In the genomic region with DNA sequence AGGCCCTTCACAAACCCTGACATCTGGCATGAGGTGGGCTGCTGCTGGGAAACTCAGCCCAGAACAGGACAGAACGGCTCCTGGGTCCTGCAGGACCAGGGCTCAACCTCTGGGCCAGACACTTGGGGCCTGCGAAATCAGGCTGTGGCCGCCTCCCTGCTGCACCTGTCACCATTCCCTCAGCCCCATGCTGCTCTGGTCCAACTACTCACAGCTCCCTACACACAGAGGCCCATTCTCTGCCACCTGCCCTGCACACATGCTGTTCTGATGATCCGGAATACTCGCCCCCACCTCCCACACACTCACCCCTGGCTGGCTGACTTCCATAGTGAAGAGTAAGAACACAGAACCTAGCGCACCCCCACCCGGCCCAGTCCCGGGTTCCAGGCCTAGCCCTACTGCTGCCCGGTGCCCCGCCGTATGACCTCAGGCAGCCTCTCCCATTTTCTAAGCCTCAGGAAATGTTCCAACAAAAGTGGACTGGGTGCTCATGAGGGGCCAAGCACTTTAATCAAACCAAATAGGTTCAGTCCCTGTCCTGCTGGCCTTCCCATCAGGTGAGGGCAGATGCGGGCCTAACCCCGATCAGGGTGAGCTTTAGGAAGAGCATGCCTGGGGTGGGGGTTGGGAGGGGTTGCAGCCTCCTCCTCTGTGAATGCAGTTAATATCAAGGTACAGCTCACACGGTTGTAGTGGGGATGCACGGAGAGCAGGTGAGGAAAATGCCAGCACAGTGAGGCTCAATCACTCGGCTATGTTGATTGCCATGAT, we compare ENCODE assay signal across 1 cellular context.
TF ChIP-seq lines count a peak whose summit lies in the region.

No MANE protein-coding gene starts in this region.

TF ChIP-seq in WTC11, 78 proteins besides CTCF, POLR2A, EP300 and RAD21:
- TF ChIP-seq ZNF121 (CRISPR knock-in tag; IDR thresholded peaks at IDR 0.05): no peak
- no peak for TF ChIP-seq ZNF232 (CRISPR knock-in tag; IDR thresholded peaks at IDR 0.05)
- TF ChIP-seq, protein P1, sequence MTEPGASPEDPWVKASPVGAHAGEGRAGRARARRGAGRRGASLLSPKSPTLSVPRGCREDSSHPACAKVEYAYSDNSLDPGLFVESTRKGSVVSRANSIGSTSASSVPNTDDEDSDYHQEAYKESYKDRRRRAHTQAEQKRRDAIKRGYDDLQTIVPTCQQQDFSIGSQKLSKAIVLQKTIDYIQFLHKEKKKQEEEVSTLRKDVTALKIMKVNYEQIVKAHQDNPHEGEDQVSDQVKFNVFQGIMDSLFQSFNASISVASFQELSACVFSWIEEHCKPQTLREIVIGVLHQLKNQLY (CRISPR knock-in tag; IDR thresholded peaks at IDR 0.05): no peak
- no peak for TF ChIP-seq NFATC4 (CRISPR knock-in tag; IDR thresholded peaks at IDR 0.05)
- TF ChIP-seq, protein P2, sequence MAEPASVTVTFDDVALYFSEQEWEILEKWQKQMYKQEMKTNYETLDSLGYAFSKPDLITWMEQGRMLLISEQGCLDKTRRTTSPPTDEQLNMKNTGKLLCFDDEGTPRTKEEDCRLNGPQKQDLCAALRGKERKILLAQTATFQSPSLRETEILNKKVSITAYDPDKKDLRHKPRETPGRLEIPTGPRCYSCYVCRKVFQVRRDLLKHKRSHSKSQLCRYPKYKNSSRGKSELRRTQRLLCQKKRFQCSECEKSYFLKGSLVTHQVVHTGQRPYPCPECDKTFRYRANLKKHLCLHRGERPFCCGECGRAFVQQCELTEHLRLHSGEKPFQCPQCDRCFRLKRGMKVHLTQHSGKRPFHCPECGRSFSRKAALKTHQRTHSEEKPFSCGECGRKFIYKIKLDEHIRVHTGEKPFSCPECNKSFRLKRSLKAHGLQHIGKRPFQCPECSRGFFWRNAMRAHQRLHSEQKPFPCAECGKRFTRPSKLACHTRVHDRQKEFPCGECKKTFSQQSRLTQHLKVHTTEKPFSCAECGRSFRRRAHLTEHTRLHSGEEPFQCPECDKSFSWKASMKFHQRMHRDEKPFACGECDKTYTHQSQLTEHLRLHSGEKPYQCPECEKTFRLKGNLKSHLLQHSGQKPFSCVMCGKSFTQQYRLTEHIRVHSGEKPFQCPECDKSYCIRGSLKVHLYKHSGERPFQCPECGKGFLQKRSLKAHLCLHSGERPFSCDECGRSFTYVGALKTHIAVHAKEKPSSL (CRISPR knock-in tag; conservative IDR thresholded peaks at IDR 0.05): no peak
- no peak for TF ChIP-seq NR1H2 (CRISPR knock-in tag; IDR thresholded peaks at IDR 0.05)
- no peak for TF ChIP-seq SOX15 (CRISPR knock-in tag; IDR thresholded peaks at IDR 0.05)
- TF ChIP-seq, protein P3, sequence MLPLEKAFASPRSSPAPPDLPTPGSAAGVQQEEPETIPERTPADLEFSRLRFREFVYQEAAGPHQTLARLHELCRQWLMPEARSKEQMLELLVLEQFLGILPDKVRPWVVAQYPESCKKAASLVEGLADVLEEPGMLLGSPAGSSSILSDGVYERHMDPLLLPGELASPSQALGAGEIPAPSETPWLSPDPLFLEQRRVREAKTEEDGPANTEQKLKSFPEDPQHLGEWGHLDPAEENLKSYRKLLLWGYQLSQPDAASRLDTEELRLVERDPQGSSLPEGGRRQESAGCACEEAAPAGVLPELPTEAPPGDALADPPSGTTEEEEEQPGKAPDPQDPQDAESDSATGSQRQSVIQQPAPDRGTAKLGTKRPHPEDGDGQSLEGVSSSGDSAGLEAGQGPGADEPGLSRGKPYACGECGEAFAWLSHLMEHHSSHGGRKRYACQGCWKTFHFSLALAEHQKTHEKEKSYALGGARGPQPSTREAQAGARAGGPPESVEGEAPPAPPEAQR (CRISPR knock-in tag; IDR thresholded peaks at IDR 0.05): no peak
- TF ChIP-seq, protein P4, sequence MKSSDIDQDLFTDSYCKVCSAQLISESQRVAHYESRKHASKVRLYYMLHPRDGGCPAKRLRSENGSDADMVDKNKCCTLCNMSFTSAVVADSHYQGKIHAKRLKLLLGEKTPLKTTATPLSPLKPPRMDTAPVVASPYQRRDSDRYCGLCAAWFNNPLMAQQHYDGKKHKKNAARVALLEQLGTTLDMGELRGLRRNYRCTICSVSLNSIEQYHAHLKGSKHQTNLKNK (CRISPR knock-in tag; IDR thresholded peaks at IDR 0.05): no peak
- no peak for TF ChIP-seq ZNF671 (CRISPR knock-in tag; IDR thresholded peaks at IDR 0.05)
- no peak for TF ChIP-seq NFYB (CRISPR knock-in tag; conservative IDR thresholded peaks at IDR 0.05; ENCODE audit: low read depth)
- TF ChIP-seq, protein P5, sequence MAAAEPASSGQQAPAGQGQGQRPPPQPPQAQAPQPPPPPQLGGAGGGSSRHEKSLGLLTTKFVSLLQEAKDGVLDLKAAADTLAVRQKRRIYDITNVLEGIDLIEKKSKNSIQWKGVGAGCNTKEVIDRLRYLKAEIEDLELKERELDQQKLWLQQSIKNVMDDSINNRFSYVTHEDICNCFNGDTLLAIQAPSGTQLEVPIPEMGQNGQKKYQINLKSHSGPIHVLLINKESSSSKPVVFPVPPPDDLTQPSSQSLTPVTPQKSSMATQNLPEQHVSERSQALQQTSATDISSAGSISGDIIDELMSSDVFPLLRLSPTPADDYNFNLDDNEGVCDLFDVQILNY (CRISPR knock-in tag; IDR thresholded peaks at IDR 0.05): no peak
- TF ChIP-seq, protein P6, sequence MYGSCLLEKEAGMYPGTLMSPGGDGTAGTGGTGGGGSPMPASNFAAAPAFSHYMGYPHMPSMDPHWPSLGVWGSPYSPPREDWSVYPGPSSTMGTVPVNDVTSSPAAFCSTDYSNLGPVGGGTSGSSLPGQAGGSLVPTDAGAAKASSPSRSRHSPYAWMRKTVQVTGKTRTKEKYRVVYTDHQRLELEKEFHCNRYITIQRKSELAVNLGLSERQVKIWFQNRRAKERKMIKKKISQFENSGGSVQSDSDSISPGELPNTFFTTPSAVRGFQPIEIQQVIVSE (CRISPR knock-in tag; IDR thresholded peaks at IDR 0.05; ENCODE audit: borderline replicate concordance): no peak
- TF ChIP-seq, protein P7, sequence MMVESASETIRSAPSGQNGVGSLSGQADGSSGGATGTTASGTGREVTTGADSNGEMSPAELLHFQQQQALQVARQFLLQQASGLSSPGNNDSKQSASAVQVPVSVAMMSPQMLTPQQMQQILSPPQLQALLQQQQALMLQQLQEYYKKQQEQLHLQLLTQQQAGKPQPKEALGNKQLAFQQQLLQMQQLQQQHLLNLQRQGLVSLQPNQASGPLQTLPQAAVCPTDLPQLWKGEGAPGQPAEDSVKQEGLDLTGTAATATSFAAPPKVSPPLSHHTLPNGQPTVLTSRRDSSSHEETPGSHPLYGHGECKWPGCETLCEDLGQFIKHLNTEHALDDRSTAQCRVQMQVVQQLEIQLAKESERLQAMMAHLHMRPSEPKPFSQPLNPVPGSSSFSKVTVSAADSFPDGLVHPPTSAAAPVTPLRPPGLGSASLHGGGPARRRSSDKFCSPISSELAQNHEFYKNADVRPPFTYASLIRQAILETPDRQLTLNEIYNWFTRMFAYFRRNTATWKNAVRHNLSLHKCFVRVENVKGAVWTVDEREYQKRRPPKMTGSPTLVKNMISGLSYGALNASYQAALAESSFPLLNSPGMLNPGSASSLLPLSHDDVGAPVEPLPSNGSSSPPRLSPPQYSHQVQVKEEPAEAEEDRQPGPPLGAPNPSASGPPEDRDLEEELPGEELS (CRISPR knock-in tag; IDR thresholded peaks at IDR 0.05): no peak
- TF ChIP-seq NFE2L1 (CRISPR knock-in tag; IDR thresholded peaks at IDR 0.05): no peak
- no peak for TF ChIP-seq GTF2I (CRISPR knock-in tag; conservative IDR thresholded peaks at IDR 0.05)
- no peak for TF ChIP-seq ELF4 (CRISPR knock-in tag; IDR thresholded peaks at IDR 0.05; ENCODE audit: low read depth)
- TF ChIP-seq, protein P8, sequence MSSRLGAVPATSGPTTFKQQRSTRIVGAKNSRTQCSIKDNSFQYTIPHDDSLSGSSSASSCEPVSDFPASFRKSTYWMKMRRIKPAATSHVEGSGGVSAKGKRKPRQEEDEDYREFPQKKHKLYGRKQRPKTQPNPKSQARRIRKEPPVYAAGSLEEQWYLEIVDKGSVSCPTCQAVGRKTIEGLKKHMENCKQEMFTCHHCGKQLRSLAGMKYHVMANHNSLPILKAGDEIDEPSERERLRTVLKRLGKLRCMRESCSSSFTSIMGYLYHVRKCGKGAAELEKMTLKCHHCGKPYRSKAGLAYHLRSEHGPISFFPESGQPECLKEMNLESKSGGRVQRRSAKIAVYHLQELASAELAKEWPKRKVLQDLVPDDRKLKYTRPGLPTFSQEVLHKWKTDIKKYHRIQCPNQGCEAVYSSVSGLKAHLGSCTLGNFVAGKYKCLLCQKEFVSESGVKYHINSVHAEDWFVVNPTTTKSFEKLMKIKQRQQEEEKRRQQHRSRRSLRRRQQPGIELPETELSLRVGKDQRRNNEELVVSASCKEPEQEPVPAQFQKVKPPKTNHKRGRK (CRISPR knock-in tag; IDR thresholded peaks at IDR 0.05; ENCODE audit: borderline replicate concordance): no peak
- no peak for TF ChIP-seq KAT7 (CRISPR knock-in tag; IDR thresholded peaks at IDR 0.05; ENCODE audit: borderline replicate concordance)
- TF ChIP-seq, protein P9, sequence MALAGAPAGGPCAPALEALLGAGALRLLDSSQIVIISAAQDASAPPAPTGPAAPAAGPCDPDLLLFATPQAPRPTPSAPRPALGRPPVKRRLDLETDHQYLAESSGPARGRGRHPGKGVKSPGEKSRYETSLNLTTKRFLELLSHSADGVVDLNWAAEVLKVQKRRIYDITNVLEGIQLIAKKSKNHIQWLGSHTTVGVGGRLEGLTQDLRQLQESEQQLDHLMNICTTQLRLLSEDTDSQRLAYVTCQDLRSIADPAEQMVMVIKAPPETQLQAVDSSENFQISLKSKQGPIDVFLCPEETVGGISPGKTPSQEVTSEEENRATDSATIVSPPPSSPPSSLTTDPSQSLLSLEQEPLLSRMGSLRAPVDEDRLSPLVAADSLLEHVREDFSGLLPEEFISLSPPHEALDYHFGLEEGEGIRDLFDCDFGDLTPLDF (CRISPR knock-in tag; IDR thresholded peaks at IDR 0.05): no peak
